Comparison of ENCODE assay signal across 19 cellular contexts in the genomic region with DNA sequence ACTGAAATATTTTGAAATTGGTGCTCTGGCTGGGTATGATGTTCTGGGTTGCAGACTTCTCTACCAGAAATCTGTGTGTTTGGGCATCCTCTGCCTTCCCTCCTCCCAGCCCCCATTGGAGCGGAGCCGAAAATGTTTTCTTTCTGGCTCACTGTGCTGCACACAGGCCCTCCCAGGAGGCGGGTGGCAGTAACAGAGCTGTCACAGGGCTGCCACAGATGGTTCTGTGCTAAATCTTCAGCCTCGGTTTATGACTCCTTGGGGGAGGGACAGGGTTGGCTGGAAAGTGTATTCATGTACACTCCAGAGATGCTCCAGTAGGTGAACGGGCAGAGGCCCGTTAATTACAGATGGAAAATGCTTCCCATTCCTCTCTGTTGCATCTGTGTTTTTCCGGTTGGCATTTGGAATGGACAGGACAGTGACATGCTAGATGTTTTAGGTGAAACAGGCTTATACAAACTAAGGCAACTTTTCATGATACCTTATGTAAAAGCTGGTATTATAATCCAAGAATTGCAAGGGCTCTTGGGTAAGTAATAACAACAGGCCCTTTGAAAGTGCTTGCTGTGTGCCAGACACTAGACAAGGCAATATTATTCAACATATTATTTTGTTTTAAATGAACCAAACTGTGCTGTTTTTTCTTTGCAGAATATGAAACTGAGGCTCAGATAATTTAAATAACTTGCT.
DNase-seq lines count a peak whose midpoint lies in the region; ATAC-seq and TF ChIP-seq lines count a peak whose summit lies in the region.
"Had no signal": no experiment of that assay in that cellular context is flagged by ENCODE, and none has a peak within 500 bp of the region (broad histone marks: within the 10 kb centered on the region; RNA-seq: fewer than 3 reads in every experiment).

No MANE protein-coding gene starts in this region.

- no peaks in the 10 kb centered on the region for H3K36me3 ChIP-seq in psoas muscle (ENCODE audit: insufficient read depth in 1 of 2, low read depth in 1 of 2)
- no peaks in the 10 kb centered on the region for H3K36me3 ChIP-seq in body of pancreas (replicated peaks in 1 of 2; ENCODE audit: insufficient read depth in 1 of 2, low read depth in 2 of 2)
- no peaks in the 10 kb centered on the region for H3K36me3 ChIP-seq in CD4-positive, alpha-beta memory T cell (ENCODE audit: insufficient read depth, low read length)
- H3K36me3 ChIP-seq: ascending aorta, thyroid gland had no signal

- H3K27me3 ChIP-seq in psoas muscle (ENCODE audit: insufficient read depth in 3 of 3, low read length in 2 of 3) = no peaks in the 10 kb centered on the region
- no peaks in the 10 kb centered on the region for H3K27me3 ChIP-seq in body of pancreas
- no peaks in the 10 kb centered on the region for H3K27me3 ChIP-seq in CD4-positive, alpha-beta memory T cell (ENCODE audit: insufficient read depth, low read length)
- H3K27me3 ChIP-seq: ascending aorta, thyroid gland had no signal

- no peaks in the 10 kb centered on the region for H3K9me3 Mint-ChIP-seq in chondrocyte (ENCODE audit: low read depth)
- peaks cover 0 to 3% (median 1%) of the 10 kb centered on the region in 8 donors for H3K9me3 Mint-ChIP-seq in CD4-positive, alpha-beta memory T cell
- H3K9me3 Mint-ChIP-seq: activated CD4-positive, alpha-beta T cell treated with anti-CD3 and anti-CD28 coated beads, Interleukin-2, amount 10 ng/mL, durations not matched to agents 24 days and 14 days; dendritic cell treated with granulocyte-macrophage colony-stimulating factor and Interleukin-4, amounts not matched to agents 40 ng/mL and 50 ng/mL, for 4 days; nephron had no signal

- H3K9me3 ChIP-seq in psoas muscle = no peaks in the 10 kb centered on the region
- no peaks in the 10 kb centered on the region for H3K9me3 ChIP-seq in body of pancreas
- H3K9me3 ChIP-seq in CD4-positive, alpha-beta memory T cell (ENCODE audit: control insufficient read depth in 1 of 2, low read length in 2 of 2) = no peaks in the 10 kb centered on the region
- H3K9me3 ChIP-seq: ascending aorta, thyroid gland had no signal

- TF ChIP-seq CTCF in psoas muscle (IDR thresholded peaks at IDR 0.05) = no peak
- TF ChIP-seq CTCF in chondrocyte (IDR thresholded peaks at IDR 0.05) = no peak
- no peak for TF ChIP-seq CTCF in body of pancreas (IDR thresholded peaks at IDR 0.05)

- H3K27ac Mint-ChIP-seq in chondrocyte (ENCODE audit: unreplicated experiment) = no peak overlapping the region
- H3K27ac Mint-ChIP-seq in CD4-positive, alpha-beta memory T cell = no peak overlapping the region
- H3K27ac Mint-ChIP-seq: activated CD4-positive, alpha-beta T cell treated with anti-CD3 and anti-CD28 coated beads, Interleukin-2, amount 10 ng/mL, durations not matched to agents 24 days and 14 days; dendritic cell treated with granulocyte-macrophage colony-stimulating factor and Interleukin-4, amounts not matched to agents 40 ng/mL and 50 ng/mL, for 4 days; immature natural killer cell; nephron had no signal

- intact Hi-C loops in psoas muscle (cut with DNase I) (no loop called here), body of pancreas (cut with DNase I) (no loop called here)
- intact Hi-C loops in CD4-positive, alpha-beta memory T cell (cut with micrococcal nuclease) = no loop called here

- H3K27ac ChIP-seq in psoas muscle = no peak overlapping the region
- no peak overlapping the region for H3K27ac ChIP-seq in body of pancreas
- no peak overlapping the region for H3K27ac ChIP-seq in CD4-positive, alpha-beta memory T cell (ENCODE audit: low read depth, low read length)
- H3K27ac ChIP-seq: ascending aorta, C4-2B, thyroid gland had no signal

- in situ Hi-C loops in SK-MEL-5 (cut with HindIII; ENCODE audit: low pct_unique_long_range_greater_than_20kb, low sequenced_read_pairs) = no loop called here

- H3K4me3 Mint-ChIP-seq in chondrocyte (ENCODE audit: unreplicated experiment) = no peak overlapping the region
- H3K4me3 Mint-ChIP-seq in CD4-positive, alpha-beta memory T cell = no peak overlapping the region
- H3K4me3 Mint-ChIP-seq: activated CD4-positive, alpha-beta T cell treated with anti-CD3 and anti-CD28 coated beads, Interleukin-2, amount 10 ng/mL, durations not matched to agents 24 days and 14 days; dendritic cell treated with granulocyte-macrophage colony-stimulating factor and Interleukin-4, amounts not matched to agents 40 ng/mL and 50 ng/mL, for 4 days; immature natural killer cell; nephron had no signal

- H3K4me1 Mint-ChIP-seq in chondrocyte (ENCODE audit: low read depth) = no peaks in the 10 kb centered on the region
- H3K4me1 Mint-ChIP-seq in CD4-positive, alpha-beta memory T cell = no peaks in the 10 kb centered on the region
- H3K4me1 Mint-ChIP-seq: activated CD4-positive, alpha-beta T cell treated with anti-CD3 and anti-CD28 coated beads, Interleukin-2, amount 10 ng/mL, durations not matched to agents 24 days and 14 days; immature natural killer cell had no signal

- CTCF ChIA-PET in CD4-positive, alpha-beta memory T cell (lab: Charles Lee; ENCODE audit: partially characterized antibody) = no interaction called here

- DNase-seq in Ammon's horn (ENCODE audit: low spot score) = peak; percentile 71
- DNase-seq in SK-MEL-5 (ENCODE audit: low read depth, low spot score) = peak; percentile 74
- DNase-seq in hypothalamus (lab: John Stamatoyannopoulos, UW) = peak in 43 of 51 donors; percentile 1 to 61 (median 32)
- DNase-seq in psoas muscle = peak in 1 of 2 donors; percentile 77
- no peak for DNase-seq in chondrocyte (ENCODE audit: low spot score)
- no peak for DNase-seq in DMS53 treated with DMSO at 0.1 percent for 48 hours (lab: John Stamatoyannopoulos, UW; ENCODE audit: unreplicated experiment)
- no peak for DNase-seq in body of pancreas
- DNase-seq in CD4-positive, alpha-beta memory T cell = no peak
- DNase-seq: activated CD4-positive, alpha-beta T cell treated with anti-CD3 and anti-CD28 coated beads, Interleukin-2, amount 10 ng/mL, durations not matched to agents 24 days and 14 days; activated CD8-positive, alpha-beta memory T cell treated with anti-CD3 and anti-CD28 coated beads, Interleukin-2, amount 50 U/mL, for 48 hours; immature natural killer cell; NCI-H2029 treated with DMSO at 0.1 percent for 48 hours; NCI-H526; stimulated activated CD4-positive, alpha-beta T cell treated with anti-CD3 and anti-CD28 coated beads, Interleukin-4, amount 100 ng/mL, for 1 hour had no signal

- POLR2A ChIA-PET in CD4-positive, alpha-beta memory T cell (lab: Charles Lee; ENCODE audit: partially characterized antibody) = no interaction called here

- peaks cover 15% of the 10 kb centered on the region for H3K27me3 Mint-ChIP-seq in chondrocyte (ENCODE audit: low read depth)
- H3K27me3 Mint-ChIP-seq in CD4-positive, alpha-beta memory T cell = peaks cover 2 to 3% of the 10 kb centered on the region in 2 donors
- H3K27me3 Mint-ChIP-seq: activated CD4-positive, alpha-beta T cell treated with anti-CD3 and anti-CD28 coated beads, Interleukin-2, amount 10 ng/mL, durations not matched to agents 24 days and 14 days; dendritic cell treated with granulocyte-macrophage colony-stimulating factor and Interleukin-4, amounts not matched to agents 40 ng/mL and 50 ng/mL, for 4 days had no signal

- H3K36me3 Mint-ChIP-seq in chondrocyte (ENCODE audit: low read depth) = no peaks in the 10 kb centered on the region
- no peaks in the 10 kb centered on the region for H3K36me3 Mint-ChIP-seq in CD4-positive, alpha-beta memory T cell
- H3K36me3 Mint-ChIP-seq: immature natural killer cell had no signal

- H3K4me3 ChIP-seq in psoas muscle (peak overlapping the region; percentile 13), body of pancreas (no peak overlapping the region)
- H3K4me3 ChIP-seq in CD4-positive, alpha-beta memory T cell (ENCODE audit: low read length in 2 of 2) = no peak overlapping the region
- H3K4me3 ChIP-seq: ascending aorta, thyroid gland had no signal

- TF ChIP-seq POLR2A in body of pancreas (IDR thresholded peaks at IDR 0.05) = no peak

- H3K4me1 ChIP-seq in psoas muscle = peaks cover 19% of the 10 kb centered on the region
- no peaks in the 10 kb centered on the region for H3K4me1 ChIP-seq in body of pancreas
- no peaks in the 10 kb centered on the region for H3K4me1 ChIP-seq in CD4-positive, alpha-beta memory T cell (ENCODE audit: insufficient read depth, low read length)
- H3K4me1 ChIP-seq: thyroid gland had no signal

- ATAC-seq in psoas muscle (peak; percentile 93 to 99 (median 97)), body of pancreas (no peak)

- WGBS in psoas muscle, 3 donors = 10 to 20% (median 14%) methylated on average over 7 of the region's 7 CpGs
- WGBS in body of pancreas, 2 donors = 70 to 71% methylated on average over 6 to 7 of the region's 7 CpGs

Comparison
In these comparisons a context has a peak if more than half of its experiments do, and no peak if none do; other contexts are left out.
1. DNase-seq: peak in Ammon's horn (single experiment), SK-MEL-5 (single experiment) and hypothalamus (43 of 51); none in chondrocyte (single experiment), DMS53 treated with DMSO at 0.1 percent for 48 hours (single experiment), body of pancreas (0 of 4) and CD4-positive, alpha-beta memory T cell (0 of 5).